10 cellular contexts compared by ENCODE assay signal in the genomic region with DNA sequence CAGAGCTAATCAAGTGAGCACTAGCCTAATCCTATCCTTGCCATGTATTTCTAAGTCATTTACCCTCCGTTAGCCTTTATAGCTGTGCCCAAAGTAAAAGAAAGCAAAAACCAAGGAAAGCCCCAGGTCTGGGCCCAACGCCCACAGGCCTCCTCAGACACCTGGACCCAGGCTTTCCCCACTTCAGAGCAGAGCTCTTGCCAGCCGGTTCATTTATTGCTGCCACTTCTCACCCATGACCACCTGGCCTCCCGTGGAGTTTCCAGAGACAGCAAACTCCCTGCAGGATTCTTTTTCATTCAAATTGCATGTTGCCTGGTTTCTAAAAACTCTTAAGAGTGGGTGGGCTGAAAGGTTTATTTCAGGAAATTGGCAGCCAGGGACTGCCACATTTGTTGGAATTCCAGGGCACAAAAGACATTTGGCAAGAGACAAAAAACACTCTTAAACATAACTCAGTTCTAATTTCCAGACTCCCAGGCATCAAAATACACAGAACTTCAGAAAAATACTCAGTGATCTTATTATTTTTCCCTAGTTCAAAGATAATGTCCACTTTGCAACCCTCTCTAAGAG. TPM values are rescaled to one million over a fixed set of nuclear protein-coding genes. Genes with fewer than 3 reads are reported as not detected.
DNase-seq lines count a peak whose midpoint lies in the region; ATAC-seq, FAIRE-seq and TF ChIP-seq lines count a peak whose summit lies in the region.
"Had no signal": no experiment of that assay in that cellular context is flagged by ENCODE, and none has a peak within 500 bp of the region (broad histone marks: within the 10 kb centered on the region; RNA-seq: fewer than 3 reads in every experiment).

No MANE protein-coding gene starts in this region.

- ATAC-seq in activated T-helper 17 cell treated with anti-CD3 and anti-CD28 coated beads, Interleukin-2, amount 50 U/mL, for 72 hours (replicated peaks) = no peak
- ATAC-seq: foreskin keratinocyte had no signal

- no peaks in the 10 kb centered on the region for H3K9me2 ChIP-seq in Loucy (replicated peaks; ENCODE audit: low read depth, low read length)

- peaks cover 62% of the 10 kb centered on the region for H3K4me1 Mint-ChIP-seq in activated T-helper 17 cell treated with anti-CD3 and anti-CD28 coated beads, Interleukin-2, amount 50 U/mL, for 72 hours

- 15 to 38% (median 21%) methylated on average over 4 of the region's 4 CpGs for WGBS in small intestine, 3 donors

- H3K27ac ChIP-seq in small intestine (ENCODE audit: low read depth in 1 of 2, low read length in 1 of 2) = peak overlapping the region; percentile 12 to 41
- H3K27ac ChIP-seq: foreskin keratinocyte had no signal

- no peak for FAIRE-seq in small intestine (lab: Jason Lieb, UNC)

- H3K27ac Mint-ChIP-seq in activated T-helper 17 cell treated with anti-CD3 and anti-CD28 coated beads, Interleukin-2, amount 50 U/mL, for 72 hours = peak overlapping the region; percentile 96

- H3K4me2 ChIP-seq in Loucy (ENCODE audit: low read depth, low read length, poor library complexity, severe bottlenecking) = peak overlapping the region; percentile 83

- H3K27me3 ChIP-seq in Loucy (ENCODE audit: insufficient read depth, low read length, poor library complexity, severe bottlenecking) (no peaks in the 10 kb centered on the region), small intestine (ENCODE audit: control insufficient read depth in 2 of 2, insufficient read depth in 2 of 2, low read length in 2 of 2) (no peaks in the 10 kb centered on the region)
- H3K27me3 ChIP-seq: foreskin keratinocyte, right lobe of liver had no signal

- H3K9ac ChIP-seq in Loucy (ENCODE audit: low read depth, low read length, poor library complexity, severe bottlenecking) = no peak overlapping the region

- H3K36me3 ChIP-seq in Loucy (ENCODE audit: insufficient read depth, low read length) (no peaks in the 10 kb centered on the region), small intestine (ENCODE audit: control insufficient read depth in 2 of 2, insufficient read depth in 2 of 2, low read length in 2 of 2) (no peaks in the 10 kb centered on the region)
- H3K36me3 ChIP-seq: right lobe of liver had no signal

- H3K9me3 Mint-ChIP-seq in activated T-helper 17 cell treated with anti-CD3 and anti-CD28 coated beads, Interleukin-2, amount 50 U/mL, for 72 hours = no peaks in the 10 kb centered on the region

- peaks cover 51% of the 10 kb centered on the region for H3K36me3 Mint-ChIP-seq in activated T-helper 17 cell treated with anti-CD3 and anti-CD28 coated beads, Interleukin-2, amount 50 U/mL, for 72 hours (ENCODE audit: low read depth)

- peak; percentile 19 to 47 for DNase-seq in NCI-H2081 (lab: John Stamatoyannopoulos, UW)
- no peak for DNase-seq in NCI-H2081 treated with DMSO at 0.1 percent for 48 hours (lab: John Stamatoyannopoulos, UW)
- no peak for DNase-seq in small intestine
- no peak for DNase-seq in NCI-H1694 treated with DMSO at 0.1 percent for 48 hours (lab: John Stamatoyannopoulos, UW)
- no peak for DNase-seq in GM10248 (ENCODE audit: extremely low spot score)
- DNase-seq in EL = no peak
- DNase-seq: foreskin keratinocyte, right lobe of liver had no signal

- peaks cover 97% of the 10 kb centered on the region for H3K79me2 ChIP-seq in Loucy (ENCODE audit: insufficient read depth, low read length)

- CTCF ChIA-PET in GM10248 (lab: Yijun Ruan, JAX) = interaction anchor here (1.0 to 4.4 kb wide), 10 partner anchors 9 to 59 kb away, joined by 3 to 21 read pairs (median 4); no protein-coding TSS in a partner anchor

- POLR2A ChIA-PET in GM10248 (lab: Yijun Ruan, JAX) = interaction anchor here (0.6 to 2.1 kb wide), 4 partner anchors 34 to 133 kb away, joined by 3 to 11 read pairs (median 4); no protein-coding TSS in a partner anchor

- H3F3A ChIP-seq in Loucy (ENCODE audit: low read depth) = no peaks in the 10 kb centered on the region

- no peaks in the 10 kb centered on the region for H3K27me3 Mint-ChIP-seq in activated T-helper 17 cell treated with anti-CD3 and anti-CD28 coated beads, Interleukin-2, amount 50 U/mL, for 72 hours

- H3K4me1 ChIP-seq in Loucy (ENCODE audit: insufficient read depth, low read length, poor library complexity, severe bottlenecking) (peaks cover 59% of the 10 kb centered on the region), small intestine (ENCODE audit: control insufficient read depth in 2 of 2, insufficient read depth in 1 of 2, low read depth in 1 of 2, low read length in 1 of 2) (peaks cover 13 to 21% of the 10 kb centered on the region in 2 donors)

- H3K4me3 ChIP-seq in Loucy (ENCODE audit: low read length, poor library complexity, severe bottlenecking) (no peak overlapping the region), small intestine (ENCODE audit: low read depth in 1 of 2, low read length in 2 of 2) (no peak overlapping the region)
- H3K4me3 ChIP-seq: right lobe of liver had no signal

- peaks cover 78% of the 10 kb centered on the region for H4K20me1 ChIP-seq in Loucy (ENCODE audit: insufficient read depth, low read length, poor library complexity, severe bottlenecking)

- peak overlapping the region; percentile 89 for H3K4me3 Mint-ChIP-seq in activated T-helper 17 cell treated with anti-CD3 and anti-CD28 coated beads, Interleukin-2, amount 50 U/mL, for 72 hours

- H2AFZ ChIP-seq in Loucy (ENCODE audit: low read length) = no peak overlapping the region

- H3K9me3 ChIP-seq in Loucy (ENCODE audit: insufficient read depth, low read depth, low read length) (no peaks in the 10 kb centered on the region), small intestine (ENCODE audit: control insufficient read depth, low read depth) (no peaks in the 10 kb centered on the region)
- H3K9me3 ChIP-seq: right lobe of liver had no signal

- no peak for TF ChIP-seq CTCF in Loucy (conservative IDR thresholded peaks at IDR 0.05; ENCODE audit: low read length)
- TF ChIP-seq CTCF in GM10248 (IDR thresholded peaks at IDR 0.05; ENCODE audit: control extremely low read depth, extremely low read depth, low read depth, missing control alignments) = no peak

RNA-seq across cellular contexts. Expression of a gene that starts 4.7 kb away (rescaled TPM):
- total RNA-seq in activated T-helper 17 cell treated with anti-CD3 and anti-CD28 coated beads, Interleukin-2, amount 50 U/mL, for 72 hours = 10 to 100 TPM; 58.0 to 70.9 TPM
- polyA plus RNA-seq in small intestine = 10 to 100 TPM; 24.6 to 37.8 (median 33.5) TPM

Comparison
In these comparisons a context has a peak if more than half of its experiments do, and no peak if none do; other contexts are left out.
1. DNase-seq: peak in NCI-H2081 (2 of 2); none in NCI-H2081 treated with DMSO at 0.1 percent for 48 hours (single experiment), small intestine (single experiment), NCI-H1694 treated with DMSO at 0.1 percent for 48 hours (single experiment), GM10248 (single experiment) and EL (single experiment).